ENCODE assay signal across 20 cellular contexts in genomic region chr11:130582994-130583393, GRCh38.
"Had no signal": no experiment of that assay in that cellular context is flagged by ENCODE, and none has a peak within 500 bp of the region (broad histone marks: within the 10 kb centered on the region; RNA-seq: fewer than 3 reads in every experiment).

No MANE protein-coding gene starts in this region.

- H3K27ac ChIP-seq: body of pancreas, parathyroid adenoma, uterus had no signal

- H3K4me3 ChIP-seq: body of pancreas, mucosa of descending colon, tibial artery, uterus had no signal

- H2AFZ ChIP-seq: parathyroid adenoma had no signal

- ATAC-seq: body of pancreas, left lobe of liver, mucosa of descending colon, WTC11 had no signal

- H3K4me1 ChIP-seq: body of pancreas, parathyroid adenoma, uterus had no signal

- H3K27me3 ChIP-seq: body of pancreas, tibial artery, uterus had no signal

- H3K4me2 ChIP-seq: SK-N-SH had no signal

- H3K36me3 ChIP-seq: tibial artery, uterus had no signal

- H3K9me3 ChIP-seq: body of pancreas, mucosa of descending colon, SK-N-SH, tibial artery, uterus had no signal

- H3K9ac ChIP-seq: parathyroid adenoma, SK-N-SH had no signal

- DNase-seq: activated CD4-positive, alpha-beta memory T cell treated with anti-CD3 and anti-CD28 coated beads for 36 hours; activated CD4-positive, alpha-beta T cell treated with anti-CD3 and anti-CD28 coated beads for 4 hours; activated gamma-delta T cell treated with Interleukin-2 at 50 U/mL for 16 hours; activated naive CD8-positive, alpha-beta T cell treated with anti-CD3 and anti-CD28 coated beads for 36 hours; activated T-cell treated with anti-CD3 and anti-CD28 coated beads for 4 hours; body of pancreas; cortex of kidney; erythroblast; hippocampal formation; islet precursor cell; mucosa of descending colon; naive B cell; SK-N-SH; stimulated activated CD4-positive, alpha-beta T cell treated with anti-CD3 and anti-CD28 coated beads, Interleukin-2, amount 100 ng/mL, for 24 hours; stimulated activated naive CD4-positive, alpha-beta T cell treated with Interleukin-2 at 50 U/mL for 16 hours; tibial artery; uterus had no signal
